25 cellular contexts compared by ENCODE assay signal in genomic region chr17:68776451-68776850, GRCh38.
DNase-seq lines count a peak whose midpoint lies in the region; ATAC-seq and TF ChIP-seq lines count a peak whose summit lies in the region.
"Had no signal": no experiment of that assay in that cellular context is flagged by ENCODE, and none has a peak within 500 bp of the region (broad histone marks: within the 10 kb centered on the region; RNA-seq: fewer than 3 reads in every experiment).

No MANE protein-coding gene starts in this region.

- H3K4me1 ChIP-seq in heart left ventricle (peaks cover 0 to 46% (median 11%) of the 10 kb centered on the region in 12 donors), gastroesophageal sphincter (peaks cover 0 to 32% (median 15%) of the 10 kb centered on the region in 3 donors), uterus (peaks cover 0 to 5% of the 10 kb centered on the region in 2 donors), SK-N-SH (ENCODE audit: control insufficient read depth in 1 of 2, insufficient read depth in 2 of 2, low read depth in 1 of 2, low read length in 1 of 2) (peaks cover 2 to 15% of the 10 kb centered on the region in 2 experiments)
- H3K4me1 ChIP-seq: neural progenitor cell had no signal

- DNase-seq in heart left ventricle = no peak
- no peak for DNase-seq in left ventricle myocardium superior
- DNase-seq in sciatic nerve (ENCODE audit: low spot score) = no peak
- DNase-seq in uterus = no peak
- no peak for DNase-seq in activated T-cell treated with anti-CD3 and anti-CD28 coated beads, Interleukin-2, amount 50 U/mL, for 1 hour
- DNase-seq in SK-N-SH = no peak
- DNase-seq: 8988T; activated CD4-positive, alpha-beta memory T cell treated with anti-CD3 and anti-CD28 coated beads for 36 hours; activated gamma-delta T cell; amniotic stem cell; left colon; mucosa of descending colon; NCI-H82; OCI-M1; retina; SHP77 treated with DMSO at 0.1 percent for 48 hours; stimulated activated naive B cell treated with anti-CD40 and anti-IgM and Interleukin-4, amounts not matched to agents 10 μg/mL and 1 μg/mL and 100 μg/mL, for 72 hours; T-helper 17 cell; upper lobe of left lung; WERI-Rb-1 had no signal

- peak in 1 of 4 donors; percentile 36 for ATAC-seq in heart left ventricle
- ATAC-seq in left ventricle myocardium superior = no peak
- ATAC-seq in gastroesophageal sphincter = no peak
- ATAC-seq in sciatic nerve = peak; percentile 7
- no peak for ATAC-seq in HG03432 (IDR thresholded peaks at IDR 0.05; ENCODE audit: unreplicated experiment)
- ATAC-seq: K562, left colon, T-helper 17 cell had no signal

- H3K9ac ChIP-seq in SK-N-SH = no peak overlapping the region
- H3K9ac ChIP-seq: neural progenitor cell had no signal

- no peaks in the 10 kb centered on the region for H3K9me3 ChIP-seq in heart left ventricle
- no peaks in the 10 kb centered on the region for H3K9me3 ChIP-seq in gastroesophageal sphincter
- H3K9me3 ChIP-seq in uterus = no peaks in the 10 kb centered on the region
- H3K9me3 ChIP-seq in SK-N-SH = no peaks in the 10 kb centered on the region
- H3K9me3 ChIP-seq: mucosa of descending colon, upper lobe of left lung had no signal

- H4K20me1 ChIP-seq in SK-N-SH (ENCODE audit: insufficient read depth) = no peaks in the 10 kb centered on the region

- H3K27me3 ChIP-seq in heart left ventricle = no peaks in the 10 kb centered on the region
- H3K27me3 ChIP-seq in gastroesophageal sphincter = no peaks in the 10 kb centered on the region
- no peaks in the 10 kb centered on the region for H3K27me3 ChIP-seq in uterus
- no peaks in the 10 kb centered on the region; the same call in 1 of the 2 replicates for H3K27me3 ChIP-seq in SK-N-SH (ENCODE audit: insufficient read depth)
- H3K27me3 ChIP-seq: neural progenitor cell, upper lobe of left lung had no signal

- no peak for TF ChIP-seq EP300 in gastroesophageal sphincter (IDR thresholded peaks at IDR 0.05)
- TF ChIP-seq EP300 in SK-N-SH (IDR thresholded peaks at IDR 0.05; ENCODE audit: borderline replicate concordance in 1 of 2, low read depth in 1 of 2, low read length in 1 of 2) = no peak

- intact Hi-C loops in heart left ventricle (cut with DNase I) = loop anchor here (2.0 to 10.0 kb wide), 13 partner anchors 128 to 471 kb away; no protein-coding TSS in a partner anchor
- intact Hi-C loops in left ventricle myocardium superior (cut with micrococcal nuclease) = loop anchor here (5.0 to 10.0 kb wide), 2 partner anchors 188 to 461 kb away; no protein-coding TSS in a partner anchor
- intact Hi-C loops in sciatic nerve (cut with DNase I) = loop anchor here (5.0 kb wide), 1 partner anchor 196 kb away; no protein-coding TSS in a partner anchor
- intact Hi-C loops in uterus (cut with DNase I; ENCODE audit: low total_unique reads) = loop anchor here (5.0 to 10.0 kb wide), 2 partner anchors 198 to 451 kb away; partner anchors contain the start of gene ABCA10

- no peak for TF ChIP-seq RAD21 in SK-N-SH (IDR thresholded peaks at IDR 0.05; ENCODE audit: low read length)

- no peak overlapping the region for H2AFZ ChIP-seq in SK-N-SH (ENCODE audit: low read depth)

- H3K4me3 ChIP-seq in heart left ventricle (no peak overlapping the region), gastroesophageal sphincter (no peak overlapping the region), uterus (no peak overlapping the region), SK-N-SH (ENCODE audit: low read depth in 2 of 2, low read length in 1 of 2) (no peak overlapping the region)
- H3K4me3 ChIP-seq: GM12878, K562, mucosa of descending colon, neural progenitor cell, upper lobe of left lung had no signal

- H3K9me2 ChIP-seq in SK-N-SH = no peaks in the 10 kb centered on the region

- CTCF ChIA-PET in SK-N-SH (lab: Yijun Ruan, JAX) = interaction anchor here (0.5 to 8.0 kb wide), 23 partner anchors 10 to 1468 kb away, joined by 3 to 185 read pairs (median 4); no protein-coding TSS in a partner anchor

- H3K4me2 ChIP-seq in SK-N-SH = no peak overlapping the region
- H3K4me2 ChIP-seq: neural progenitor cell had no signal

- peaks cover 4% of the 10 kb centered on the region for H3F3A ChIP-seq in SK-N-SH (replicated peaks; ENCODE audit: insufficient read depth)

- TF ChIP-seq POLR2A in heart left ventricle (IDR thresholded peaks at IDR 0.05) = no peak
- no peak for TF ChIP-seq POLR2A in gastroesophageal sphincter (IDR thresholded peaks at IDR 0.05)
- no peak for TF ChIP-seq POLR2A in uterus (IDR thresholded peaks at IDR 0.05)

- H3K36me3 ChIP-seq in heart left ventricle (no peaks in the 10 kb centered on the region), gastroesophageal sphincter (no peaks in the 10 kb centered on the region), uterus (no peaks in the 10 kb centered on the region), SK-N-SH (replicated peaks in 1 of 2; ENCODE audit: control insufficient read depth in 1 of 2, insufficient read depth in 2 of 2, low read length in 1 of 2) (no peaks in the 10 kb centered on the region)
- H3K36me3 ChIP-seq: neural progenitor cell, upper lobe of left lung, WERI-Rb-1 had no signal

- TF ChIP-seq CTCF in heart left ventricle (IDR thresholded peaks at IDR 0.05) (no peak), gastroesophageal sphincter (IDR thresholded peaks at IDR 0.05) (no peak), uterus (IDR thresholded peaks at IDR 0.05) (no peak), SK-N-SH (IDR thresholded peaks at IDR 0.05) (no peak)

- H3K27ac ChIP-seq in heart left ventricle = peak overlapping the region; percentile 38 to 87 (median 70)
- peak overlapping the region in 3 of 4 donors; percentile 57 to 60 (median 58) for H3K27ac ChIP-seq in gastroesophageal sphincter
- peak overlapping the region; percentile 67 to 76 for H3K27ac ChIP-seq in uterus
- H3K27ac ChIP-seq in SK-N-SH (ENCODE audit: low read depth in 2 of 2, low read length in 1 of 2) = no peak overlapping the region
- H3K27ac ChIP-seq: neural progenitor cell, WERI-Rb-1 had no signal

- H3K79me2 ChIP-seq in SK-N-SH (ENCODE audit: insufficient read depth) = no peaks in the 10 kb centered on the region

- WGBS in heart left ventricle, 4 donors = 86 to 97% (median 89%) methylated on average over 3 of the region's 3 CpGs
- WGBS in gastroesophageal sphincter (ENCODE audit: low coverage in 1 of 2), 2 donors = 87 to 93% methylated on average over 3 of the region's 3 CpGs
- 94% methylated on average over 3 of the region's 3 CpGs for WGBS in SK-N-SH (ENCODE audit: low lambda C conversion rate)

- POLR2A ChIA-PET in SK-N-SH (lab: Yijun Ruan, JAX) = no interaction called here

TF ChIP-seq in SK-N-SH, 30 proteins besides CTCF, POLR2A, EP300 and RAD21:
- TF ChIP-seq MXI1 (IDR thresholded peaks at IDR 0.05; ENCODE audit: low read depth, low read length) (no peak), TEAD4 (IDR thresholded peaks at IDR 0.05; ENCODE audit: borderline replicate concordance, insufficient read depth) (no peak), EZH2phosphoT487 (IDR thresholded peaks at IDR 0.05; ENCODE audit: borderline replicate concordance, low read depth) (no peak), USF1 (IDR thresholded peaks at IDR 0.05; ENCODE audit: borderline replicate concordance, low read depth) (no peak), POLR2AphosphoS5 (IDR thresholded peaks at IDR 0.05; ENCODE audit: low read depth, low read length) (no peak), RFX5 (IDR thresholded peaks at IDR 0.05; ENCODE audit: low read length) (no peak), ZBTB33 (IDR thresholded peaks at IDR 0.05; ENCODE audit: borderline replicate concordance, low read depth) (no peak), JUND (IDR thresholded peaks at IDR 0.05) (no peak), CHD2 (IDR thresholded peaks at IDR 0.05; ENCODE audit: low read length, partially characterized antibody) (no peak), RXRA (IDR thresholded peaks at IDR 0.05; ENCODE audit: borderline replicate concordance, low read depth) (no peak), IRF3 (IDR thresholded peaks at IDR 0.05; ENCODE audit: low read depth, low read length) (no peak), TAF1 (IDR thresholded peaks at IDR 0.05; ENCODE audit: borderline replicate concordance, low read depth, low read length) (no peak), FOSL2 (IDR thresholded peaks at IDR 0.05; ENCODE audit: borderline replicate concordance, low read depth) (no peak), FOXM1 (IDR thresholded peaks at IDR 0.05; ENCODE audit: low read depth) (no peak)

Comparison
In these comparisons a context has a peak if more than half of its experiments do, and no peak if none do; other contexts are left out.
1. H3K27ac ChIP-seq: peak in heart left ventricle (12 of 12), gastroesophageal sphincter (3 of 4) and uterus (2 of 2); none in SK-N-SH (0 of 2).